In genomic region chr1:209411491-209411929, GRCh38 we compare ENCODE assay signal across 9 cellular contexts.
DNase-seq lines count a peak whose midpoint lies in the region; ATAC-seq lines count a peak whose summit lies in the region.
"Had no signal": no experiment of that assay in that cellular context is flagged by ENCODE, and none has a peak within 500 bp of the region (broad histone marks: within the 10 kb centered on the region; RNA-seq: fewer than 3 reads in every experiment).

No MANE protein-coding gene starts in this region.

- intact Hi-C loops in right cardiac atrium (cut with DNase I), result no loop called here

- DNase-seq in astrocyte of the hippocampus (ENCODE audit: low read depth, low spot score) (peak; percentile 41), right cardiac atrium (no peak), stromal cell of bone marrow (ENCODE audit: low read depth) (peak; percentile 44)
- no peak for DNase-seq in stimulated activated CD4-positive, alpha-beta T cell treated with anti-CD3 and anti-CD28 coated beads, Interleukin-12 subunit alpha, Interleukin-12 subunit beta, amount 100 ng/mL, for 4 hours
- DNase-seq in activated naive CD8-positive, alpha-beta T cell treated with anti-CD3 and anti-CD28 coated beads, Interleukin-2, amount 50 U/mL, for 24 hours, result no peak
- DNase-seq: activated naive CD4-positive, alpha-beta T cell treated with anti-CD3 and anti-CD28 coated beads for 36 hours; ovary had no signal

- H3K4me3 Mint-ChIP-seq in activated naive CD8-positive, alpha-beta T cell treated with anti-CD3 and anti-CD28 coated beads, Interleukin-2, amount 50 U/mL, for 24 hours, result no peak overlapping the region
- H3K4me3 Mint-ChIP-seq: activated naive CD4-positive, alpha-beta T cell treated with anti-CD3 and anti-CD28 coated beads for 36 hours had no signal

- H3K27me3 Mint-ChIP-seq in activated naive CD8-positive, alpha-beta T cell treated with anti-CD3 and anti-CD28 coated beads, Interleukin-2, amount 50 U/mL, for 24 hours, result peaks cover 15% of the 10 kb centered on the region

- H3K36me3 ChIP-seq in HUES6 (ENCODE audit: control insufficient read depth, insufficient read depth, low read length), result no peaks in the 10 kb centered on the region
- H3K36me3 ChIP-seq: ovary had no signal

- H3K4me3 ChIP-seq in HUES6 (ENCODE audit: low read depth, low read length) (no peak overlapping the region), right cardiac atrium (ENCODE audit: low read length) (no peak overlapping the region)
- H3K4me3 ChIP-seq: ovary had no signal

- H3K4me1 ChIP-seq in HUES6 (ENCODE audit: control insufficient read depth, insufficient read depth, low read length), result peaks cover 20% of the 10 kb centered on the region
- H3K4me1 ChIP-seq in right cardiac atrium (ENCODE audit: control insufficient read depth, insufficient read depth, low read length), result no peaks in the 10 kb centered on the region

- no peak overlapping the region for H3K27ac Mint-ChIP-seq in activated naive CD8-positive, alpha-beta T cell treated with anti-CD3 and anti-CD28 coated beads, Interleukin-2, amount 50 U/mL, for 24 hours
- H3K27ac Mint-ChIP-seq: activated naive CD4-positive, alpha-beta T cell treated with anti-CD3 and anti-CD28 coated beads for 36 hours had no signal

- ATAC-seq in right cardiac atrium, result peak; percentile 52 to 76
- no peak for ATAC-seq in HG02885 (IDR thresholded peaks at IDR 0.05; ENCODE audit: poor library complexity, unreplicated experiment)
- no peak for ATAC-seq in activated naive CD8-positive, alpha-beta T cell treated with anti-CD3 and anti-CD28 coated beads, Interleukin-2, amount 50 U/mL, for 24 hours

- no peaks in the 10 kb centered on the region for H3K4me1 Mint-ChIP-seq in activated naive CD8-positive, alpha-beta T cell treated with anti-CD3 and anti-CD28 coated beads, Interleukin-2, amount 50 U/mL, for 24 hours

- WGBS in right cardiac atrium, result 32% methylated on average over 3 of the region's 3 CpGs

- H3K27me3 ChIP-seq in HUES6 (ENCODE audit: control insufficient read depth, insufficient read depth, low read length) (peaks cover 5% of the 10 kb centered on the region), right cardiac atrium (ENCODE audit: control insufficient read depth, insufficient read depth) (no peaks in the 10 kb centered on the region)
- H3K27me3 ChIP-seq: ovary had no signal

- no peaks in the 10 kb centered on the region for H3K36me3 Mint-ChIP-seq in activated naive CD8-positive, alpha-beta T cell treated with anti-CD3 and anti-CD28 coated beads, Interleukin-2, amount 50 U/mL, for 24 hours (ENCODE audit: low read depth)

- no peaks in the 10 kb centered on the region for H3K9me3 ChIP-seq in HUES6 (ENCODE audit: control insufficient read depth, insufficient read depth, low read depth, low read length)
- no peaks in the 10 kb centered on the region for H3K9me3 ChIP-seq in right cardiac atrium (ENCODE audit: control insufficient read depth, low read length)
- H3K9me3 ChIP-seq: ovary had no signal

- no peaks in the 10 kb centered on the region for H3K9me3 Mint-ChIP-seq in activated naive CD8-positive, alpha-beta T cell treated with anti-CD3 and anti-CD28 coated beads, Interleukin-2, amount 50 U/mL, for 24 hours
- H3K9me3 Mint-ChIP-seq: activated naive CD4-positive, alpha-beta T cell treated with anti-CD3 and anti-CD28 coated beads for 36 hours had no signal

- peak overlapping the region; percentile 34; the same call in 1 of the 2 replicates for H3K27ac ChIP-seq in HUES6 (ENCODE audit: low read depth, low read length)
- H3K27ac ChIP-seq in right cardiac atrium (ENCODE audit: low read length), result no peak overlapping the region
- H3K27ac ChIP-seq: ovary had no signal

- no peak overlapping the region for H3K9ac ChIP-seq in HUES6 (ENCODE audit: low read length)

Comparison
In these comparisons a context has a peak if more than half of its experiments do, and no peak if none do; other contexts are left out.
1. DNase-seq: peak in astrocyte of the hippocampus (single experiment) and stromal cell of bone marrow (single experiment); none in right cardiac atrium (0 of 3), stimulated activated CD4-positive, alpha-beta T cell treated with anti-CD3 and anti-CD28 coated beads, Interleukin-12 subunit alpha, Interleukin-12 subunit beta, amount 100 ng/mL, for 4 hours (single experiment) and activated naive CD8-positive, alpha-beta T cell treated with anti-CD3 and anti-CD28 coated beads, Interleukin-2, amount 50 U/mL, for 24 hours (single experiment).
2. ATAC-seq: peak in right cardiac atrium (2 of 2); none in HG02885 (single experiment) and activated naive CD8-positive, alpha-beta T cell treated with anti-CD3 and anti-CD28 coated beads, Interleukin-2, amount 50 U/mL, for 24 hours (single experiment).